In the genomic region with DNA sequence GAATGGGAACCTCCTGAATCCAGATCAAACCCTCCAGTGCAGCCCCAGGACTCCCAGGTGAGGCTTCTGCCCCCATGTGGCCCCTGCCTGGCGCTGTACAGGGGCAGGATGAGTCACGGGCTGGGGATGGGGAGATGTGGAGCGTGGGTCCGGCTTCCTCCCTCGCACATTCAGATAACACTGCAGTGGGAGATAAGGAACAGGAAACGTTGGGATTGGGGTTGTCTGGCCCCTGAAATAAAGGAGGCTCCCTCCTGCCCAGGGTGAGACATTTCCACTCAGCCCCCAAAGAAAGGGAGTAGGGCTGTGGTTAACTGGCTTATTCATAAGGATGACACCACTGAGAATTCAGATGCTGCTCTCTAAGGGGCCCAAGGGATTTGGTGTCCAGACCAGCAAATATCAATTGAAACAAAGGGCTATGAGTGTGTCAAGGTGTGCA, we compare ENCODE assay signal across 8 cellular contexts. TPM values are rescaled to one million over a fixed set of nuclear protein-coding genes. Genes with fewer than 3 reads are reported as not detected.
DNase-seq lines count a peak whose midpoint lies in the region; ATAC-seq, FAIRE-seq and TF ChIP-seq lines count a peak whose summit lies in the region.
"Had no signal": no experiment of that assay in that cellular context is flagged by ENCODE, and none has a peak within 500 bp of the region (broad histone marks: within the 10 kb centered on the region; RNA-seq: fewer than 3 reads in every experiment).

No MANE protein-coding gene starts in this region.

- no TSS peak for BruUV-seq in mammary epithelial cell (replicated peaks; lab: Mats Ljungman, UMichigan)

- H3K27ac ChIP-seq in mammary epithelial cell (ENCODE audit: insufficient read depth, low read depth, low read length) (peak overlapping the region; percentile 1), pancreas (peak overlapping the region in 3 of 4 donors; percentile 2 to 64 (median 50)), spleen (peak overlapping the region in 2 of 8 donors; percentile 2 to 17)

- intact Hi-C loops in mammary epithelial cell (cut with micrococcal nuclease) (loop anchor here (1.0 to 10.0 kb wide), 4 partner anchors 30 to 717 kb away; no protein-coding TSS in a partner anchor), pancreas (cut with DNase I) (loop anchor here (5.0 kb wide), 2 partner anchors 142 to 147 kb away; no protein-coding TSS in a partner anchor), spleen (cut with DNase I; ENCODE audit: low total_unique reads) (loop anchor here (5.0 to 10.0 kb wide), 2 partner anchors 147 to 630 kb away; no protein-coding TSS in a partner anchor)

- 21% methylated on average over 6 of the region's 6 CpGs for WGBS in mammary epithelial cell (ENCODE audit: low coverage, missing lambda C conversion rate)
- 39 to 49% methylated on average over 6 of the region's 6 CpGs for WGBS in pancreas, 2 donors
- WGBS in spleen, 5 donors, result 21 to 44% (median 39%) methylated on average over 6 of the region's 6 CpGs

- DNase-seq in GM10266 (ENCODE audit: extremely low spot score) (no peak), HTR-8/SVneo (ENCODE audit: insufficient read length, low spot score) (peak; percentile 35), mammary epithelial cell (peak; percentile 40), pancreas (peak in 1 of 6 donors; percentile 44), spleen (no peak)
- DNase-seq in activated effector memory CD4-positive, alpha-beta T cell treated with Interleukin-2 at 50 U/mL for 16 hours, result no peak
- DNase-seq: activated gamma-delta T cell had no signal

- dilution Hi-C loops in mammary epithelial cell (cut with HindIII; ENCODE audit: low sequenced_read_pairs), result no loop called here

- FAIRE-seq in HTR-8/SVneo (lab: Jason Lieb, UNC) (peak; percentile 4), pancreas (lab: Jason Lieb, UNC) (no peak)

- H3K36me3 ChIP-seq in mammary epithelial cell (ENCODE audit: insufficient read depth, low read length) (peaks cover 15% of the 10 kb centered on the region), pancreas (no peaks in the 10 kb centered on the region), spleen (peaks cover 0 to 43% (median 0%) of the 10 kb centered on the region in 6 donors)

- H3K4me1 ChIP-seq in mammary epithelial cell (ENCODE audit: insufficient read depth, low read length) (peaks cover 37% of the 10 kb centered on the region), pancreas (peaks cover 17 to 29% (median 27%) of the 10 kb centered on the region in 3 donors), spleen (peaks cover 0 to 29% (median 15%) of the 10 kb centered on the region in 6 donors)

- H3K27me3 ChIP-seq in mammary epithelial cell (ENCODE audit: insufficient read depth, low read length), result no peaks in the 10 kb centered on the region
- no peaks in the 10 kb centered on the region for H3K27me3 ChIP-seq in pancreas
- H3K27me3 ChIP-seq in spleen (replicated peaks in 1 of 7), result peaks cover 0 to 2% (median 0%) of the 10 kb centered on the region in 7 donors

- H3K9ac ChIP-seq in mammary epithelial cell (ENCODE audit: insufficient read depth, low read length), result no peak overlapping the region

- H3K4me3 ChIP-seq in mammary epithelial cell (replicated peaks in 1 of 3; ENCODE audit: insufficient read depth in 1 of 3, low read depth in 2 of 3, low read length in 3 of 3) (no peak overlapping the region), pancreas (no peak overlapping the region), spleen (no peak overlapping the region)

- H3K4me2 ChIP-seq in mammary epithelial cell (ENCODE audit: insufficient read depth, low read depth, low read length), result peak overlapping the region; percentile 74

- no peak for TF ChIP-seq POLR2A in spleen (IDR thresholded peaks at IDR 0.05)

- no peak overlapping the region for H2AFZ ChIP-seq in mammary epithelial cell (ENCODE audit: low read depth, low read length)

- CTCF ChIA-PET in mammary epithelial cell (lab: Charles Lee; ENCODE audit: low non-redundant PET), result interaction anchor here (0.6 to 1.2 kb wide), 5 partner anchors 10 to 600 kb away, joined by 4 to 8 read pairs (median 6); no protein-coding TSS in a partner anchor

- H3K9me3 ChIP-seq in mammary epithelial cell (replicated peaks; ENCODE audit: insufficient read depth, low read length) (no peaks in the 10 kb centered on the region), pancreas (no peaks in the 10 kb centered on the region), spleen (no peaks in the 10 kb centered on the region)

- in situ Hi-C loops in mammary epithelial cell (cut with MboI; ENCODE audit: low sequenced_read_pairs in 2 of 2), result loop anchor here (5.0 kb wide), 1 partner anchor 147 kb away; no protein-coding TSS in a partner anchor

- ATAC-seq in pancreas (peak in 3 of 4 donors; percentile 24 to 42 (median 27)), HG02588 (IDR thresholded peaks at IDR 0.05; ENCODE audit: unreplicated experiment) (no peak)

- H3K79me2 ChIP-seq in mammary epithelial cell (ENCODE audit: insufficient read depth, low read length), result peaks cover 12% of the 10 kb centered on the region

- peak; percentile 34 for TF ChIP-seq CTCF in GM10266 (IDR thresholded peaks at IDR 0.05; ENCODE audit: control insufficient read depth, insufficient read depth, low read depth, missing control alignments)
- peak; percentile 13 to 37 for TF ChIP-seq CTCF in mammary epithelial cell (conservative IDR thresholded peaks at IDR 0.05 in 1 of 2, IDR thresholded peaks at IDR 0.05 in 1 of 2; ENCODE audit: extremely low read depth in 1 of 2, insufficient read depth in 1 of 2, low read depth in 1 of 2, low read length in 2 of 2)
- no peak for TF ChIP-seq CTCF in pancreas (IDR thresholded peaks at IDR 0.05)
- no peak for TF ChIP-seq CTCF in spleen (IDR thresholded peaks at IDR 0.05 in 8 of 11, conservative IDR thresholded peaks at IDR 0.05 in 3 of 11)

- H4K20me1 ChIP-seq in mammary epithelial cell (ENCODE audit: insufficient read depth, low read length), result no peaks in the 10 kb centered on the region

RNA-seq across cellular contexts. Expression of gene IGFBP5, which starts 30.7 kb away (rescaled TPM):
- 100 to 1,000 TPM in 1 of 2 donors, under 1 TPM in 1; 0.07 to 266 TPM for total RNA-seq in mammary epithelial cell
- polyA plus RNA-seq in mammary epithelial cell, result 0.11 TPM
- not detected for polyA minus RNA-seq in mammary epithelial cell
- total RNA-seq in pancreas, result 10 to 100 TPM in 5 of 6 donors, 1 to 10 TPM in 1; 8.2 to 91.6 (median 28.8) TPM
- polyA plus RNA-seq in pancreas, result 10 to 100 TPM; 18.4 to 25.0 TPM
- total RNA-seq in spleen, result 100 to 1,000 TPM in 1 of 7 donors, 10 to 100 TPM in 6; 23.4 to 114 (median 34.5) TPM
- 10 to 100 TPM in 2 of 3 donors, 1 to 10 TPM in 1; 5.0 to 18.1 (median 15.6) TPM for polyA plus RNA-seq in spleen

RNA-seq across cellular contexts. Expression of gene IGFBP2, which starts 31.4 kb away (rescaled TPM):
- 1,000 to 10,000 TPM in 1 of 2 donors, 100 to 1,000 TPM in 1; 782 to 1,729 TPM for total RNA-seq in mammary epithelial cell
- 501 TPM for polyA plus RNA-seq in mammary epithelial cell
- polyA minus RNA-seq in mammary epithelial cell, result 221 TPM
- total RNA-seq in pancreas, result 100 to 1,000 TPM in 4 of 6 donors, 10 to 100 TPM in 2; 76.3 to 211 (median 155) TPM
- 10 to 100 TPM; 43.1 to 56.5 TPM for polyA plus RNA-seq in pancreas
- total RNA-seq in spleen, result 100 to 1,000 TPM; 140 to 334 (median 277) TPM
- polyA plus RNA-seq in spleen, result 100 to 1,000 TPM in 2 of 3 donors, 10 to 100 TPM in 1; 61.3 to 162 (median 142) TPM

Comparison
In these comparisons a context has a peak if more than half of its experiments do, and no peak if none do; other contexts are left out.
1. DNase-seq: peak in HTR-8/SVneo (single experiment) and mammary epithelial cell (single experiment); none in GM10266 (single experiment), activated effector memory CD4-positive, alpha-beta T cell treated with Interleukin-2 at 50 U/mL for 16 hours (single experiment) and spleen (single experiment).
2. CTCF ChIP-seq: peak in GM10266 (single experiment) and mammary epithelial cell (2 of 2); none in pancreas (0 of 4) and spleen (0 of 11).